ENCODE assay signal across 11 cellular contexts in the genomic region with DNA sequence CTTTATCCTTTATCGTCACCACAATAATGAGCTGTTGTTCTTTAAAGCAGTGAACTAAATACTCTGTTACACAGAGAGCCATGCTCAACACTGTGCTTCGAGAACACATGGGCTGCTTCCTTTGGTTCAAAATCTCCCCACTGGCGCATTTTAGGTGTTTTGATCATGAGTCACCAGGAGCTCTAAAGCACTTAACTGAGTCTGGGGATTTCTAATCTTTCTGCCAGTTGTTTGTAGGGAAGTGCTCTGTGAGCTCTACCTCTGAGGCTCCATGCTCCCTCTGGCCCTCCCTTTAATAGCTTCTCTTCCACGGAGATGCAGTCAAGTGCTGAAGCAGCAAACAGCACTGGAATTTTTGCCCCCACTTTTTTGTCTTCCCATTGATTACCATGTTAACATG. TPM values are rescaled to one million over a fixed set of nuclear protein-coding genes. Genes with fewer than 3 reads are reported as not detected.
DNase-seq lines count a peak whose midpoint lies in the region; TF ChIP-seq lines count a peak whose summit lies in the region.
"Had no signal": no experiment of that assay in that cellular context is flagged by ENCODE, and none has a peak within 500 bp of the region (broad histone marks: within the 10 kb centered on the region; RNA-seq: fewer than 3 reads in every experiment).

No MANE protein-coding gene starts in this region.

- no peak overlapping the region for H2BK12ac ChIP-seq in trophoblast cell (ENCODE audit: low read length)

- H3K79me1 ChIP-seq in trophoblast cell (ENCODE audit: low read length): no peaks in the 10 kb centered on the region

- H3K4me2 ChIP-seq in trophoblast cell (ENCODE audit: low read length): peak overlapping the region; percentile 24

- CTCF ChIA-PET in GM10248 (lab: Yijun Ruan, JAX): interaction anchor here (1.0 to 2.4 kb wide), 7 partner anchors 8 to 89 kb away, joined by 3 to 12 read pairs (median 4); no protein-coding TSS in a partner anchor

- H2BK5ac ChIP-seq in trophoblast cell (ENCODE audit: low read depth, low read length, poor library complexity): no peak overlapping the region

- no peak overlapping the region for H3K9ac ChIP-seq in trophoblast cell (ENCODE audit: low read length)

- no peak overlapping the region for H3K14ac ChIP-seq in trophoblast cell (ENCODE audit: low read length)

- no peak overlapping the region for H3K18ac ChIP-seq in trophoblast cell (ENCODE audit: low read length)

- DNase-seq in GM04504 (ENCODE audit: low read depth) (peak; percentile 44), RPMI7951 (ENCODE audit: low read depth) (peak; percentile 88), dermis microvascular lymphatic vessel endothelial cell (ENCODE audit: low read depth in 2 of 2) (peak; percentile 5 to 84), trophoblast cell (peak; percentile 47 to 60), GM10248 (ENCODE audit: extremely low spot score) (no peak), activated gamma-delta T cell treated with Interleukin-2 at 50 U/mL for 16 hours (no peak), occipital lobe (lab: John Stamatoyannopoulos, UW) (no peak)
- DNase-seq: adrenal gland, SIG-M5, small intestine, testis had no signal

- TF ChIP-seq CTCF in GM10248 (IDR thresholded peaks at IDR 0.05; ENCODE audit: control extremely low read depth, extremely low read depth, low read depth, missing control alignments): no peak

- H2AFZ ChIP-seq in trophoblast cell (ENCODE audit: insufficient read depth, low read length, poor library complexity): no peak overlapping the region

- H3K4ac ChIP-seq in trophoblast cell (ENCODE audit: low read depth, low read length): no peak overlapping the region

- WGBS in trophoblast cell (ENCODE audit: extremely low coverage, insufficient coverage, insufficient read length): no CpG with 5 or more reads among the region's 4 CpGs

- no peak overlapping the region for H3K27ac ChIP-seq in trophoblast cell (ENCODE audit: low read depth, low read length)
- H3K27ac ChIP-seq: adrenal gland, testis had no signal

- H2AK5ac ChIP-seq in trophoblast cell (ENCODE audit: low read length): no peak overlapping the region

- no peak overlapping the region for H4K8ac ChIP-seq in trophoblast cell (ENCODE audit: low read depth, low read length)

- H3K9me3 ChIP-seq in trophoblast cell (ENCODE audit: insufficient read depth, low read depth, low read length): no peaks in the 10 kb centered on the region
- H3K9me3 ChIP-seq: adrenal gland, testis had no signal

- H3K27me3 ChIP-seq in trophoblast cell (ENCODE audit: insufficient read depth, low read length): no peaks in the 10 kb centered on the region
- H3K27me3 ChIP-seq: adrenal gland, testis had no signal

- peaks cover 3 to 4% of the 10 kb centered on the region in 2 experiments for H3K4me1 ChIP-seq in trophoblast cell (ENCODE audit: control insufficient read depth in 1 of 2, insufficient read depth in 2 of 2, low read length in 2 of 2)
- H3K4me1 ChIP-seq: adrenal gland, testis had no signal

- POLR2A ChIA-PET in GM10248 (lab: Yijun Ruan, JAX): interaction anchor here (0.6 to 1.0 kb wide), 2 partner anchors 43 to 48 kb away, joined by 3 to 4 read pairs; a partner anchor contains a TSS

- H2BK120ac ChIP-seq in trophoblast cell (ENCODE audit: insufficient read depth, low read length, poor library complexity): no peak overlapping the region

- no peaks in the 10 kb centered on the region for H3K36me3 ChIP-seq in trophoblast cell (ENCODE audit: control insufficient read depth in 1 of 2, insufficient read depth in 2 of 2, low read length in 2 of 2)

- no peak overlapping the region for H3K4me3 ChIP-seq in trophoblast cell (ENCODE audit: low read depth, low read length)
- H3K4me3 ChIP-seq: adrenal gland, testis had no signal

- no peak overlapping the region for H4K12ac ChIP-seq in trophoblast cell (ENCODE audit: low read depth, low read length)

- H3K79me2 ChIP-seq in trophoblast cell (ENCODE audit: control insufficient read depth, insufficient read depth, low read length, poor library complexity): no peaks in the 10 kb centered on the region

- H3K23ac ChIP-seq in trophoblast cell (ENCODE audit: low read length): no peak overlapping the region

- H4K91ac ChIP-seq in trophoblast cell (ENCODE audit: low read depth, low read length): no peak overlapping the region

RNA-seq across cellular contexts. Expression of a gene that starts 17.0 kb away (rescaled TPM):
- 136 and 159 TPM in 2 replicates for total RNA-seq in RPMI7951 (2014; rRNA removed; shearing (Covaris generic))
- total RNA-seq in dermis microvascular lymphatic vessel endothelial cell (3.9 and 4.9 TPM in 2 replicates), occipital lobe (10.9 TPM)
- 0.01 and 0.04 TPM in 2 replicates for polyA plus RNA-seq in trophoblast cell (2013)

RNA-seq across cellular contexts. Expression of a gene that starts 42.5 kb away (rescaled TPM):
- 17.3 and 22.3 TPM in 2 replicates for total RNA-seq in RPMI7951 (2014; rRNA removed; shearing (Covaris generic))
- total RNA-seq in dermis microvascular lymphatic vessel endothelial cell: 27.5 and 30.3 TPM in 2 replicates
- 4.7 TPM in 2 replicates for polyA plus RNA-seq in trophoblast cell (2013)
- 70.7 TPM for total RNA-seq in occipital lobe

Comparison
In these comparisons a context has a peak if more than half of its experiments do, and no peak if none do; other contexts are left out.
1. DNase-seq: peak in GM04504 (single experiment), RPMI7951 (single experiment), dermis microvascular lymphatic vessel endothelial cell (2 of 2) and trophoblast cell (2 of 2); none in GM10248 (single experiment), activated gamma-delta T cell treated with Interleukin-2 at 50 U/mL for 16 hours (single experiment) and occipital lobe (single experiment).
2. RNA of a gene that starts 17.0 kb away (total RNA-seq): 136 to 159 TPM in RPMI7951; 10.9 TPM in occipital lobe (single experiment) and 3.9 to 4.9 TPM in dermis microvascular lymphatic vessel endothelial cell; every median in the first group is over 10 times any median in the second.